In genomic region chr17:58245428-58246103, GRCh38 we compare ENCODE assay signal across 22 cellular contexts. TPM values are rescaled to one million over a fixed set of nuclear protein-coding genes. Genes with fewer than 3 reads are reported as not detected.
"Had no signal": no experiment of that assay in that cellular context is flagged by ENCODE, and none has a peak within 500 bp of the region (broad histone marks: within the 10 kb centered on the region; RNA-seq: fewer than 3 reads in every experiment).

No MANE protein-coding gene starts in this region.

- ATAC-seq: activated CD8-positive, alpha-beta memory T cell treated with anti-CD3 and anti-CD28 coated beads, Interleukin-2, amount 10 ng/mL, durations not matched to agents 7 days and 5 days; activated T-cell treated with anti-CD3 and anti-CD28 coated beads, Interleukin-2, amount 50 U/mL, for 4 hours; heart left ventricle; stimulated activated memory B cell treated with anti-CD40 and anti-IgM and Interleukin-4, amounts not matched to agents 10 μg/mL and 1 μg/mL and 100 μg/mL, for 72 hours; T-helper 17 cell had no signal

- H3K27ac ChIP-seq: breast epithelium, heart left ventricle, left ventricle myocardium inferior, ovary, skin epidermis had no signal

- DNase-seq: activated CD4-positive, alpha-beta T cell treated with anti-CD3 and anti-CD28 coated beads, Interleukin-2, amount 10 ng/mL, durations not matched to agents 7 days and 5 days; activated CD4-positive, CD25-positive, alpha-beta regulatory T cell; activated CD8-positive, alpha-beta memory T cell treated with anti-CD3 and anti-CD28 coated beads, Interleukin-2, amount 10 ng/mL, durations not matched to agents 7 days and 5 days; activated effector memory CD4-positive, alpha-beta T cell treated with anti-CD3 and anti-CD28 coated beads, Interleukin-2, amount 50 U/mL, for 16 hours; activated naive CD8-positive, alpha-beta T cell treated with anti-CD3 and anti-CD28 coated beads for 36 hours; activated T-cell treated with anti-CD3 and anti-CD28 coated beads, Interleukin-2, amount 50 U/mL, for 4 hours; aorta; dermis blood vessel endothelial cell; heart left ventricle; left ventricle myocardium inferior; mesenchymal stem cell; nephron progenitor cell; ovary; substantia nigra; T-helper 17 cell; trophoblast cell had no signal

- H3K9me3 ChIP-seq: breast epithelium, heart left ventricle, left ventricle myocardium inferior, ovary had no signal

- H3K27me3 ChIP-seq: ovary had no signal

- H3K36me3 ChIP-seq: breast epithelium, heart left ventricle, left ventricle myocardium inferior, ovary had no signal

- H3K4me1 ChIP-seq: breast epithelium had no signal

- H3K4me3 ChIP-seq: breast epithelium, heart left ventricle, left ventricle myocardium inferior, ovary, skin epidermis had no signal

RNA-seq across cellular contexts. Expression of gene LPO, which starts 7.2 kb away (rescaled TPM):
- total RNA-seq: activated CD4-positive, alpha-beta T cell treated with anti-CD3 and anti-CD28 coated beads, Interleukin-2, amount 10 ng/mL, durations not matched to agents 7 days and 5 days; activated CD8-positive, alpha-beta memory T cell treated with anti-CD3 and anti-CD28 coated beads, Interleukin-2, amount 10 ng/mL, durations not matched to agents 7 days and 5 days; activated naive CD8-positive, alpha-beta T cell treated with anti-CD3 and anti-CD28 coated beads for 36 hours; aorta; cerebellum; frontal cortex; heart left ventricle; left ventricle myocardium inferior had no signal
- polyA plus RNA-seq: aorta, esophagus, heart left ventricle, ovary had no signal

RNA-seq across cellular contexts. Expression of gene MPO, which starts 35.2 kb away (rescaled TPM):
- total RNA-seq: activated CD4-positive, alpha-beta T cell treated with anti-CD3 and anti-CD28 coated beads, Interleukin-2, amount 10 ng/mL, durations not matched to agents 7 days and 5 days; activated naive CD8-positive, alpha-beta T cell treated with anti-CD3 and anti-CD28 coated beads for 36 hours; activated T-cell treated with anti-CD3 and anti-CD28 coated beads, Interleukin-2, amount 50 U/mL, for 4 hours; dermis blood vessel endothelial cell had no signal

RNA-seq across cellular contexts. Expression of gene EPX, which starts 53.0 kb away (rescaled TPM):
- total RNA-seq: activated CD4-positive, alpha-beta T cell treated with anti-CD3 and anti-CD28 coated beads, Interleukin-2, amount 10 ng/mL, durations not matched to agents 7 days and 5 days; activated CD8-positive, alpha-beta memory T cell treated with anti-CD3 and anti-CD28 coated beads, Interleukin-2, amount 10 ng/mL, durations not matched to agents 7 days and 5 days; activated naive CD8-positive, alpha-beta T cell treated with anti-CD3 and anti-CD28 coated beads for 36 hours; activated T-cell treated with anti-CD3 and anti-CD28 coated beads, Interleukin-2, amount 50 U/mL, for 4 hours; aorta; breast epithelium; dermis blood vessel endothelial cell; frontal cortex; heart left ventricle; left ventricle myocardium inferior; ovary; T-helper 17 cell had no signal
- polyA plus RNA-seq: aorta, esophagus, heart left ventricle, ovary had no signal
